In genomic region chr20:3842332-3842930, GRCh38 we compare ENCODE assay signal across 1 cellular context.
A peak's percentile ranks its signal among the peaks of the same experiment; 100 is the strongest.
TF ChIP-seq lines count a peak whose summit lies in the region.

No MANE protein-coding gene starts in this region.

TF ChIP-seq in K562, 482 proteins besides CTCF, POLR2A, EP300 and RAD21 (continued from another document and continues in another):
- TF ChIP-seq PBX2 (CRISPR knock-in tag; IDR thresholded peaks at IDR 0.05; ENCODE audit: low read depth) (no peak), PBX2 (tag; conservative IDR thresholded peaks at IDR 0.05; ENCODE audit: low read depth) (no peak), ZC3H4 (CRISPR knock-in tag; IDR thresholded peaks at IDR 0.05; ENCODE audit: borderline replicate concordance) (0 out of 2 replicates have a peak, but pooled peaks have one; percentile 33), MXD1 (CRISPR knock-in tag; IDR thresholded peaks at IDR 0.05; ENCODE audit: borderline replicate concordance, poor library complexity, severe bottlenecking) (no peak), STAG1 (CRISPR knock-in tag; IDR thresholded peaks at IDR 0.05; ENCODE audit: borderline replicate concordance) (no peak), FOXJ2 (tag; IDR thresholded peaks at IDR 0.05) (no peak), NFIC (IDR thresholded peaks at IDR 0.05) (peak; percentile 41), EGR1 (conservative IDR thresholded peaks at IDR 0.05) (no peak), ESRRA (IDR thresholded peaks at IDR 0.05; ENCODE audit: borderline replicate concordance, low read depth) (no peak), ZNF586 (CRISPR knock-in tag; conservative IDR thresholded peaks at IDR 0.05) (no peak), PREB (CRISPR knock-in tag; IDR thresholded peaks at IDR 0.05) (no peak), STAT5A (IDR thresholded peaks at IDR 0.05; ENCODE audit: borderline replicate concordance, low read length) (0 out of 2 replicates have a peak, but pooled peaks have one; percentile 35), TCF3 (CRISPR knock-in tag; IDR thresholded peaks at IDR 0.05) (peak; percentile 85), ZC3H8 (IDR thresholded peaks at IDR 0.05) (no peak), CXXC5 (CRISPR knock-in tag; IDR thresholded peaks at IDR 0.05) (no peak), THRAP3 (IDR thresholded peaks at IDR 0.05; ENCODE audit: borderline replicate concordance) (no peak), PCBP2 (IDR thresholded peaks at IDR 0.05; ENCODE audit: low read depth, low read length, poor library complexity, severe bottlenecking) (no peak), ZNF551 (CRISPR knock-in tag; IDR thresholded peaks at IDR 0.05) (no peak), ZNF668 (CRISPR knock-in tag; IDR thresholded peaks at IDR 0.05) (no peak), ZBTB1 (CRISPR knock-in tag; IDR thresholded peaks at IDR 0.05; ENCODE audit: borderline replicate concordance, low read depth) (no peak), ETS1 (conservative IDR thresholded peaks at IDR 0.05; ENCODE audit: control insufficient read depth, low read depth, low read length) (no peak), TAF15 (IDR thresholded peaks at IDR 0.05; ENCODE audit: low read depth, low read length) (no peak), MAFF (IDR thresholded peaks at IDR 0.05; ENCODE audit: low read length) (no peak), CTCFL (IDR thresholded peaks at IDR 0.05; ENCODE audit: borderline replicate concordance, insufficient read depth, low read depth, low read length, poor library complexity, severe bottlenecking) (no peak), ZBTB9 (CRISPR knock-in tag; IDR thresholded peaks at IDR 0.05) (no peak), SNRNP70 (optimal IDR thresholded peaks at IDR 0.05; ENCODE audit: low read depth, low read length) (no peak), MLX (CRISPR knock-in tag; conservative IDR thresholded peaks at IDR 0.05) (no peak), SMAD3 (CRISPR knock-in tag; conservative IDR thresholded peaks at IDR 0.05) (no peak), RB1 (IDR thresholded peaks at IDR 0.05; ENCODE audit: low read depth) (no peak), ZNF644 (tag; IDR thresholded peaks at IDR 0.05; ENCODE audit: low read depth) (no peak), NCOA4 (IDR thresholded peaks at IDR 0.05; ENCODE audit: partially characterized antibody) (no peak), TAF1 (IDR thresholded peaks at IDR 0.05; ENCODE audit: control insufficient read depth, extremely low read depth, insufficient read depth, low read length, severe bottlenecking) (no peak), SOX6 (IDR thresholded peaks at IDR 0.05) (peak; percentile 83), ZNF263 (CRISPR knock-in tag; IDR thresholded peaks at IDR 0.05; ENCODE audit: borderline replicate concordance) (no peak), ARID1B (IDR thresholded peaks at IDR 0.05) (peak; percentile 79), POLR2B (IDR thresholded peaks at IDR 0.05; ENCODE audit: low read depth, partially characterized antibody) (no peak), PHB (CRISPR knock-in tag; IDR thresholded peaks at IDR 0.05) (no peak), SIN3B (IDR thresholded peaks at IDR 0.05; ENCODE audit: low read depth) (no peak), SRSF7 (optimal IDR thresholded peaks at IDR 0.05; ENCODE audit: low read depth, low read length) (no peak), ZBTB12 (CRISPR knock-in tag; IDR thresholded peaks at IDR 0.05) (no peak), ZBTB49 (CRISPR knock-in tag; IDR thresholded peaks at IDR 0.05; ENCODE audit: borderline replicate concordance) (no peak), DLX4 (CRISPR knock-in tag; IDR thresholded peaks at IDR 0.05) (no peak), NCOR1 (IDR thresholded peaks at IDR 0.05) (peak; percentile 68), SAP30 (IDR thresholded peaks at IDR 0.05; ENCODE audit: borderline replicate concordance, insufficient read depth, low read depth, low read length, poor library complexity, severe bottlenecking) (no peak), ZNF395 (CRISPR knock-in tag; IDR thresholded peaks at IDR 0.05) (no peak), FOXA1 (IDR thresholded peaks at IDR 0.05; ENCODE audit: borderline replicate concordance) (no peak), HDAC3 (IDR thresholded peaks at IDR 0.05; ENCODE audit: borderline replicate concordance, partially characterized antibody) (no peak), ZNF449 (CRISPR knock-in tag; IDR thresholded peaks at IDR 0.05) (no peak)
